3 cellular contexts compared by ENCODE assay signal in the genomic region with DNA sequence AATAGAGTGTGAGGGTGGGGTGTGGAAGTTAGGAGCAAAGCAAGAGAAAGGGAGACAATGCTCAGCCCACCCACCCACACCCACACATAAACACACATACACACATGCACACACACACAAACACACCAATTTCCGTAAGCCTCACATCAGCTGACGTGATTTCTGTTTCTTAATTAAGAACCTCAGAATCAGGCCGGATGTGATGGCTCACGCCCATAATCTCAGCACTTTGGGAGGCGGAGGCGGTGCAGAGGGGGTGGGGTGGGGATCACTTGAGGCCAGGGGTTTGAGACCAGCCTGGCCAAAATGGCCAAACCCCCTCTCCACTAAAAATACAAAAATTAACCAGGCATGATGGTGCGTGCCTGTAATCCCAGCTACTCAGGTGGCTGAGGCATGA.
TF ChIP-seq lines count a peak whose summit lies in the region.

No MANE protein-coding gene starts in this region.

TF ChIP-seq in GM23338, 12 proteins besides CTCF, POLR2A, EP300 and RAD21 (continues in another document):
- TF ChIP-seq, protein P1, sequence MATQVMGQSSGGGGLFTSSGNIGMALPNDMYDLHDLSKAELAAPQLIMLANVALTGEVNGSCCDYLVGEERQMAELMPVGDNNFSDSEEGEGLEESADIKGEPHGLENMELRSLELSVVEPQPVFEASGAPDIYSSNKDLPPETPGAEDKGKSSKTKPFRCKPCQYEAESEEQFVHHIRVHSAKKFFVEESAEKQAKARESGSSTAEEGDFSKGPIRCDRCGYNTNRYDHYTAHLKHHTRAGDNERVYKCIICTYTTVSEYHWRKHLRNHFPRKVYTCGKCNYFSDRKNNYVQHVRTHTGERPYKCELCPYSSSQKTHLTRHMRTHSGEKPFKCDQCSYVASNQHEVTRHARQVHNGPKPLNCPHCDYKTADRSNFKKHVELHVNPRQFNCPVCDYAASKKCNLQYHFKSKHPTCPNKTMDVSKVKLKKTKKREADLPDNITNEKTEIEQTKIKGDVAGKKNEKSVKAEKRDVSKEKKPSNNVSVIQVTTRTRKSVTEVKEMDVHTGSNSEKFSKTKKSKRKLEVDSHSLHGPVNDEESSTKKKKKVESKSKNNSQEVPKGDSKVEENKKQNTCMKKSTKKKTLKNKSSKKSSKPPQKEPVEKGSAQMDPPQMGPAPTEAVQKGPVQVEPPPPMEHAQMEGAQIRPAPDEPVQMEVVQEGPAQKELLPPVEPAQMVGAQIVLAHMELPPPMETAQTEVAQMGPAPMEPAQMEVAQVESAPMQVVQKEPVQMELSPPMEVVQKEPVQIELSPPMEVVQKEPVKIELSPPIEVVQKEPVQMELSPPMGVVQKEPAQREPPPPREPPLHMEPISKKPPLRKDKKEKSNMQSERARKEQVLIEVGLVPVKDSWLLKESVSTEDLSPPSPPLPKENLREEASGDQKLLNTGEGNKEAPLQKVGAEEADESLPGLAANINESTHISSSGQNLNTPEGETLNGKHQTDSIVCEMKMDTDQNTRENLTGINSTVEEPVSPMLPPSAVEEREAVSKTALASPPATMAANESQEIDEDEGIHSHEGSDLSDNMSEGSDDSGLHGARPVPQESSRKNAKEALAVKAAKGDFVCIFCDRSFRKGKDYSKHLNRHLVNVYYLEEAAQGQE (IDR thresholded peaks at IDR 0.05; ENCODE audit: unreplicated experiment), result no peak
- TF ChIP-seq EZH2phosphoT487 (IDR thresholded peaks at IDR 0.05; ENCODE audit: unreplicated experiment) (no peak), EZH2 (IDR thresholded peaks at IDR 0.05; ENCODE audit: low read depth, unreplicated experiment) (no peak), CREB1 (CRISPR knock-in tag; IDR thresholded peaks at IDR 0.05; ENCODE audit: low read depth) (no peak), POLR2AphosphoS5 (IDR thresholded peaks at IDR 0.05; ENCODE audit: low read depth) (no peak), NANOG (IDR thresholded peaks at IDR 0.05; ENCODE audit: borderline replicate concordance) (no peak)

TF ChIP-seq in K562, 482 proteins besides CTCF, POLR2A, EP300 and RAD21 (continued from another document):
- no peak for TF ChIP-seq SIRT6 (IDR thresholded peaks at IDR 0.05; ENCODE audit: low read depth, low read length)

TF ChIP-seq in SK-N-SH, 30 proteins besides CTCF, POLR2A, EP300 and RAD21 (continued from another document):
- TF ChIP-seq PBX3 (IDR thresholded peaks at IDR 0.05) (no peak), NRF1 (IDR thresholded peaks at IDR 0.05; ENCODE audit: low read depth, low read length) (no peak), CHD2 (IDR thresholded peaks at IDR 0.05; ENCODE audit: low read length, partially characterized antibody) (no peak), FOSL2 (IDR thresholded peaks at IDR 0.05; ENCODE audit: borderline replicate concordance, low read depth) (no peak), TEAD4 (IDR thresholded peaks at IDR 0.05; ENCODE audit: borderline replicate concordance, insufficient read depth) (no peak), FOXM1 (IDR thresholded peaks at IDR 0.05; ENCODE audit: low read depth) (no peak), POLR2AphosphoS5 (IDR thresholded peaks at IDR 0.05; ENCODE audit: low read depth, low read length) (no peak), RFX5 (IDR thresholded peaks at IDR 0.05; ENCODE audit: low read length) (no peak), MEF2A (IDR thresholded peaks at IDR 0.05; ENCODE audit: borderline replicate concordance, low read depth) (no peak), MXI1 (IDR thresholded peaks at IDR 0.05; ENCODE audit: low read depth, low read length) (no peak), GABPA (IDR thresholded peaks at IDR 0.05; ENCODE audit: low read depth) (no peak), TCF12 (IDR thresholded peaks at IDR 0.05) (no peak)
- TF ChIP-seq, protein P1 (IDR thresholded peaks at IDR 0.05; ENCODE audit: low read depth, low read length), result no peak
- TF ChIP-seq, protein P2, sequence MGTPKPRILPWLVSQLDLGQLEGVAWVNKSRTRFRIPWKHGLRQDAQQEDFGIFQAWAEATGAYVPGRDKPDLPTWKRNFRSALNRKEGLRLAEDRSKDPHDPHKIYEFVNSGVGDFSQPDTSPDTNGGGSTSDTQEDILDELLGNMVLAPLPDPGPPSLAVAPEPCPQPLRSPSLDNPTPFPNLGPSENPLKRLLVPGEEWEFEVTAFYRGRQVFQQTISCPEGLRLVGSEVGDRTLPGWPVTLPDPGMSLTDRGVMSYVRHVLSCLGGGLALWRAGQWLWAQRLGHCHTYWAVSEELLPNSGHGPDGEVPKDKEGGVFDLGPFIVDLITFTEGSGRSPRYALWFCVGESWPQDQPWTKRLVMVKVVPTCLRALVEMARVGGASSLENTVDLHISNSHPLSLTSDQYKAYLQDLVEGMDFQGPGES (IDR thresholded peaks at IDR 0.05; ENCODE audit: low read depth, low read length), result no peak
